In the genomic region with DNA sequence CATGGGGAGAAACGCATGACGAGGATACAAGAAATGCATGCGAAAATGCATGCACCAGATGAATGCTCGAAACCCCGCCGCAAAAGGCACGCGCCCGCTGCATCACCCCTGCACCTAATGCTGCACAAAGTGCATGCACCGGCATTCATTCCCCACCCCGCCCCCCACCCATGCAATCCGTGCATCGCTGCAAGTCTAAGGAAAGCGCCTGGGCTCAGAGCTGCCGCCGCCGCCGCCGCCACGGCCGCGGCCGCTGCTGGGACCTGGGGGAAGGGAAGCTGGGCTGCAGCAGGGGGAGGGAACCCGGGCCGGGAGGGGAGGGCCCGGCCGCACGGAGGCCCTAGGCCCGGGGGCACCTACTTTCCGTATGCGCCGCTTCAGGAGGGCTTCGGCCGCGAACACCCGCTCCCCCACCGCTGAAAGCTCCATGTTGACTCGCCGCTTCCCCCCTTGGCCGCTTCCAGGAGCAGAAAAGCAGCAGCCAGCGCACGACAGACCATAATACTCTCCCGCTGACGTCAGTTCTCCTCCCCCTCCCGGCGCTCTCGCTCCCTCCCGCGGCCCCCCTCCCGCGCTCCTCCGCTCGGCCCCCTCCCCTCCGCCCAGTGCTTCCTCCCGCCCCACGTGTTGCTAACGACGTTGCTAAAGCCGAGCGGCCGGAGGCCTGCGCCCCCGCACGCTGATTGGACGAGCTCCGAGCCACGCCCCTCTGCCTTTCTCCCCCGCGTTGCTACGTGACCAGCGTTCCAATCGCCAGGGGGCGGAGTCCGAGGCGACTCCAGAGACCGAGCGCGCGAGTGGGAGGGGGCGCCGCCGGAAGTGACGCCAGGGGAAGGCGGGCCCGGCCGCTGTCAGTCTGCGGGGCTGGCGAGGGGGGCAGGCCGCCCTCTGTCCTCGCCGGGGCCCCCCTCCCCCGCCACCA, we compare ENCODE assay signal across 8 cellular contexts. TPM values are rescaled to one million over a fixed set of nuclear protein-coding genes. Genes with fewer than 3 reads are reported as not detected.
DNase-seq lines count a peak whose midpoint lies in the region; ATAC-seq, FAIRE-seq and TF ChIP-seq lines count a peak whose summit lies in the region.

Gene CBX8, minus strand, starts transcription at position 508 of the 922 bp plus-strand sequence. Its CDS starts 79 bp downstream, at position 429.

- H3K4me3 ChIP-seq in OCI-LY3 (ENCODE audit: low read length): peak within 1 kb of the TSS; percentile 83
- peak within 1 kb of the TSS; percentile 63 for H3K4me3 ChIP-seq in mononuclear cell (ENCODE audit: low read length)

- peak within 1 kb of the TSS; percentile 66 for H3K27ac ChIP-seq in OCI-LY3 (ENCODE audit: low read length)
- peak within 1 kb of the TSS; percentile 41 for H3K27ac ChIP-seq in epithelial cell of prostate

- peak; percentile 70 for ATAC-seq in GM21526 (IDR thresholded peaks at IDR 0.05; ENCODE audit: low FRiP score, unreplicated experiment)

- peaks cover 21% of the 10 kb centered on the region for H3K79me2 ChIP-seq in OCI-LY3 (ENCODE audit: low read length)

- H3K4me1 ChIP-seq in OCI-LY3 (ENCODE audit: low read length) (peaks cover 21% of the 10 kb centered on the region; the same call in 1 of the 2 replicates), mononuclear cell (ENCODE audit: insufficient read depth, low read length) (peaks cover 51% of the 10 kb centered on the region)

- H3K27me3 ChIP-seq in OCI-LY3 (ENCODE audit: low read depth, low read length): peaks cover 8% of the 10 kb centered on the region; the same call in 1 of the 2 replicates
- H3K27me3 ChIP-seq in mononuclear cell (ENCODE audit: insufficient read depth, low read length): peaks cover 55% of the 10 kb centered on the region

- DNase-seq in D721Med (ENCODE audit: insufficient read length, low spot score): peak; percentile 95
- DNase-seq in HuH-7.5 (ENCODE audit: low spot score): peak; percentile 99
- peak; percentile 99 for DNase-seq in activated T-cell treated with anti-CD3 and anti-CD28 coated beads for 24 hours (ENCODE audit: low read depth)
- DNase-seq in epithelial cell of prostate (ENCODE audit: low read depth, low spot score): peak; percentile 94
- DNase-seq in stimulated activated CD8-positive, alpha-beta memory T cell treated with anti-CD3 and anti-CD28 coated beads, Interleukin-2, amount 100 ng/mL, for 48 hours (ENCODE audit: low read depth in 2 of 2): peak; percentile 99

- no peak within 1 kb of the TSS for H2AFZ ChIP-seq in OCI-LY3 (ENCODE audit: low read depth, low read length)

- peak within 1 kb of the TSS; percentile 95 for H3K4me2 ChIP-seq in OCI-LY3 (ENCODE audit: low read length)

- peaks cover 6% of the 10 kb centered on the region; the same call in 1 of the 2 replicates for H4K20me1 ChIP-seq in OCI-LY3 (ENCODE audit: insufficient read depth, low read length)

- H3K9me3 ChIP-seq in OCI-LY3 (ENCODE audit: insufficient read depth, low read length) (no peaks in the 10 kb centered on the region), mononuclear cell (ENCODE audit: low read depth, low read length) (no peaks in the 10 kb centered on the region)

- H3K9ac ChIP-seq in OCI-LY3 (ENCODE audit: low read length): peak within 1 kb of the TSS; percentile 74

- FAIRE-seq in D721Med (lab: Jason Lieb, UNC): no peak

- peak; percentile 14 for TF ChIP-seq CTCF in D721Med (IDR thresholded peaks at IDR 0.05; ENCODE audit: insufficient read depth, missing control alignments)
- TF ChIP-seq CTCF in OCI-LY3 (IDR thresholded peaks at IDR 0.05; ENCODE audit: low read depth, low read length): no peak

- H3K36me3 ChIP-seq in OCI-LY3 (replicated peaks; ENCODE audit: low read depth, low read length): peaks cover 23% of the 10 kb centered on the region

RNA-seq across cellular contexts. Expression of gene CBX8, which starts in this region (rescaled TPM):
- total RNA-seq in mononuclear cell: 1.2 TPM

Comparison
In these comparisons a context has a peak if more than half of its experiments do, and no peak if none do; other contexts are left out.
1. Peak in every context shown above with its lines: DNase-seq, ATAC-seq, H3K4me3 ChIP-seq and H3K27ac ChIP-seq.